8 cellular contexts compared by ENCODE assay signal in genomic region chr17:82050761-82051641, GRCh38. TPM values are rescaled to one million over a fixed set of nuclear protein-coding genes. Genes with fewer than 3 reads are reported as not detected.
A peak's percentile ranks its signal among the peaks of the same experiment; 100 is the strongest.
DNase-seq lines count a peak whose midpoint lies in the region; ATAC-seq and TF ChIP-seq lines count a peak whose summit lies in the region.

No MANE protein-coding gene starts in this region.

- CTCF ChIA-PET in PC-3 (lab: Charles Lee) = interaction anchor here (0.6 kb wide), 1 partner anchor 14 kb away, joined by 3 read pairs; no protein-coding TSS in a partner anchor

- no TSS peak for BruUV-seq in PC-3 (replicated peaks; lab: Mats Ljungman, UMichigan)

- no peaks in the 10 kb centered on the region for H3K27me3 ChIP-seq in PC-3 (ENCODE audit: low read length)
- no peaks in the 10 kb centered on the region for H3K27me3 ChIP-seq in neuron (ENCODE audit: insufficient read depth, low read length)

- peak overlapping the region; percentile 68 for H3K9ac ChIP-seq in PC-3 (ENCODE audit: low read length)

- H3K9me3 ChIP-seq in PC-3 (ENCODE audit: low read length) (no peaks in the 10 kb centered on the region), neuron (ENCODE audit: low read length) (no peaks in the 10 kb centered on the region)

- H3K27ac ChIP-seq in PC-3 (ENCODE audit: low read length) = no peak overlapping the region

- ATAC-seq in GM18907 (IDR thresholded peaks at IDR 0.05; ENCODE audit: unreplicated experiment) (peak; percentile 13), PC-3 (peak; percentile 6; the same call in 1 of the 2 replicates), esophagus mucosa (peak; percentile 4)

- no peak for TF ChIP-seq CTCF in PC-3 (conservative IDR thresholded peaks at IDR 0.05; ENCODE audit: low read depth, low read length)

- H4K20me1 ChIP-seq in PC-3 (ENCODE audit: low read length) = no peaks in the 10 kb centered on the region

- intact Hi-C loops in PC-3 (cut with micrococcal nuclease) = no loop called here

- H3F3A ChIP-seq in PC-3 (ENCODE audit: low read length, unreplicated experiment) = no peaks in the 10 kb centered on the region

- peaks cover 28% of the 10 kb centered on the region for H3K79me2 ChIP-seq in PC-3 (ENCODE audit: low read length)

- H3K9me2 ChIP-seq in PC-3 (replicated peaks; ENCODE audit: low read length) = no peaks in the 10 kb centered on the region

- H3K36me3 ChIP-seq in PC-3 (ENCODE audit: low read depth, low read length) (peaks cover 2% of the 10 kb centered on the region), neuron (ENCODE audit: insufficient read depth, low read length) (peaks cover 50% of the 10 kb centered on the region)

- DNase-seq in PC-3 (no peak), DMS 273 treated with DMSO at 0.1 percent for 48 hours (lab: John Stamatoyannopoulos, UW) (no peak), inferior parietal cortex (ENCODE audit: extremely low spot score) (no peak), NCI-H345 treated with DMSO at 0.1 percent for 48 hours (lab: John Stamatoyannopoulos, UW; ENCODE audit: unreplicated experiment) (no peak), NCI-H1436 (lab: John Stamatoyannopoulos, UW) (no peak)

- POLR2A ChIA-PET in PC-3 (lab: Charles Lee; ENCODE audit: unreplicated experiment) = interaction anchor here (0.6 kb wide), 1 partner anchor 22 kb away, joined by 5 read pairs; no protein-coding TSS in a partner anchor

- H3K4me2 ChIP-seq in PC-3 (ENCODE audit: low read length) = peak overlapping the region; percentile 97

- peak overlapping the region; percentile 81 for H3K4me3 ChIP-seq in PC-3 (ENCODE audit: low read length)
- H3K4me3 ChIP-seq in neuron (ENCODE audit: low read length) = peak overlapping the region; percentile 93

- H3K4me1 ChIP-seq in PC-3 (ENCODE audit: insufficient read depth, low read length) (peaks cover 8% of the 10 kb centered on the region; the same call in 1 of the 2 replicates), neuron (ENCODE audit: insufficient read depth, low read length) (peaks cover 19% of the 10 kb centered on the region)

- 0 out of 2 replicates have a peak overlapping the region, but pooled peaks have one; percentile 48 for H2AFZ ChIP-seq in PC-3 (ENCODE audit: low read length)
- no peak overlapping the region for H2AFZ ChIP-seq in neuron (ENCODE audit: low read depth, low read length)

RNA-seq across cellular contexts. Expression of gene RFNG, which starts 0.6 kb away (rescaled TPM):
- total RNA-seq in PC-3 (2014; rRNA removed) (46.7 and 46.8 TPM in 2 replicates), esophagus mucosa (21.6 TPM)

RNA-seq across cellular contexts. Expression of gene GPS1, which starts 0.7 kb away (rescaled TPM):
- total RNA-seq in PC-3 (2014; rRNA removed) (240 and 287 TPM in 2 replicates), esophagus mucosa (59.3 TPM)

RNA-seq across cellular contexts. Expression of gene DCXR, which starts 13.5 kb away (rescaled TPM):
- 135 and 142 TPM in 2 replicates for total RNA-seq in PC-3 (2014; rRNA removed)
- total RNA-seq in esophagus mucosa = 138 TPM

RNA-seq across cellular contexts. Expression of gene DUS1L, which starts 14.6 kb away (rescaled TPM):
- 205 and 262 TPM in 2 replicates for total RNA-seq in PC-3 (2014; rRNA removed)
- 78.4 TPM for total RNA-seq in esophagus mucosa

RNA-seq across cellular contexts. Expression of gene RAC3, which starts 19.5 kb away (rescaled TPM):
- total RNA-seq in PC-3 (2014; rRNA removed) (46.8 and 52.2 TPM in 2 replicates), esophagus mucosa (6.2 TPM)
